ENCODE assay signal across 24 cellular contexts in the genomic region with DNA sequence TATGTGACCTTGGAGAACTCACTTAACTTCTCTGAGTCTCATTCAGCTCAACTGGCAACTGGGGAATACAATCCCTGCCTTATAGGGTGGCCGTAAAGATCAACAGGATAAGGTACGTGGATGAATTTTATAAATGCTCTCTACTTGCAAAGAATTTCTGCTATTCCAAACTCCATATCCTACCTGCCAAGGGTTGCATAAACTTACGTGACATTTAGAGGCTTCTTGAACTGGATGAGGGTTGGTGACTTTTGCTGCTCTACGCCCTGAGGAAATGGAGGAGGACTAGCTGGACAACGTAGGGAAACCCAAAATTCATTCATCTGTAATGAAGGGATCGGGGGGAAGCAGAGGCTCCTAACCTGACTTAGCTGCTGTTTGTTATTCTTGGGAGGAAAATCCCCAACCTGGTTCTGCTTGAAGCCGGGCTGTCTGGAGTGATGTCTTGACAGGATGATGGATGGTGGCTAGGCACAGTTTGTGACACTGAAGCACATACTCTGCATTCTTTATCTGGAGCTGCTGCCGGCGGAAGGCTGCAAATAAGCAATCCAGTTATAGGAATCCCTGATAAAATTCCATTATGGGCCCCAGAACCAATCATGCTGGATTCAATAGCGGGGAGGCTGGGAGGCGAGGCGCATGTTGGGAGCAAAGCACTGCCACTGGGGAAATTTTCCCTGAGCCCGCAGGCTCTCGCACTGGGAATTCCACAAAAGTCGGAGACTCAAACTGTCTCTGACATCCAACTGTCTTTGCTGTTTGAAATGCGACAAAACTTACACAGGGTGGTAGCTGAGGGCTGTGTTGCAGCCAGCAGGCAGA.
DNase-seq lines count a peak whose midpoint lies in the region; TF ChIP-seq lines count a peak whose summit lies in the region.
"Had no signal": no experiment of that assay in that cellular context is flagged by ENCODE, and none has a peak within 500 bp of the region (broad histone marks: within the 10 kb centered on the region; RNA-seq: fewer than 3 reads in every experiment).

No MANE protein-coding gene starts in this region.

- H3K27me3 ChIP-seq in cardiac muscle cell (no peaks in the 10 kb centered on the region), endodermal cell (ENCODE audit: control insufficient read depth, insufficient read depth, low read length, poor library complexity, severe bottlenecking) (no peaks in the 10 kb centered on the region), neural cell (ENCODE audit: insufficient read depth, low read depth, low read length) (no peaks in the 10 kb centered on the region), ascending aorta (no peaks in the 10 kb centered on the region)

- 77 to 91% methylated on average over 12 to 16 of the region's 16 CpGs for WGBS in endodermal cell (ENCODE audit: insufficient coverage in 1 of 2, insufficient read length in 1 of 2), 2 experiments

- H3K9me3 ChIP-seq in cardiac muscle cell (ENCODE audit: low read depth) (no peaks in the 10 kb centered on the region), endodermal cell (ENCODE audit: control insufficient read depth, low read length) (no peaks in the 10 kb centered on the region), neural cell (ENCODE audit: low read length) (no peaks in the 10 kb centered on the region), ascending aorta (no peaks in the 10 kb centered on the region)
- H3K9me3 ChIP-seq: BE2C, SJSA1 had no signal

- DNase-seq in cardiac muscle cell (ENCODE audit: low read depth in 1 of 2, low spot score in 1 of 2) (peak in 1 of 2 donors; percentile 69), cardiac septum (ENCODE audit: low spot score) (no peak), endodermal cell (no peak), ascending aorta (ENCODE audit: low spot score in 2 of 2) (no peak), medulla oblongata (ENCODE audit: extremely low spot score) (no peak)
- no peak for DNase-seq in stimulated activated CD8-positive, alpha-beta memory T cell treated with anti-CD3 and anti-CD28 coated beads, Interleukin-4, amount 100 ng/mL, for 48 hours
- DNase-seq: 8988T; ACHN; BE2C; CD4-positive, CD25-positive, alpha-beta regulatory T cell; EL; GF-D8; H7; KBM-7; NCI-H1105 treated with DMSO at 0.1 percent for 48 hours; NCI-H146; NCI-H1930; NCI-H2107; NCI-H524; NCI-H748 treated with DMSO at 0.1 percent for 48 hours; NK-92 treated with Interleukin-12 subunit alpha and Interleukin-12 subunit beta, amount 100 ng/mL, for 24 hours; PC-3 had no signal

- H3K79me2 ChIP-seq in neural cell (replicated peaks; ENCODE audit: insufficient read depth, low read length) = no peaks in the 10 kb centered on the region

- no peak overlapping the region for H3K9ac ChIP-seq in endodermal cell (ENCODE audit: extremely low read depth, low read length, poor library complexity, severe bottlenecking)
- no peak overlapping the region for H3K9ac ChIP-seq in neural cell (ENCODE audit: low read length)

- peaks cover 11% of the 10 kb centered on the region for H3K4me1 ChIP-seq in cardiac muscle cell (ENCODE audit: low read depth)
- no peaks in the 10 kb centered on the region for H3K4me1 ChIP-seq in endodermal cell (ENCODE audit: control insufficient read depth, insufficient read depth, low read length)
- H3K4me1 ChIP-seq in ascending aorta = no peaks in the 10 kb centered on the region
- H3K4me1 ChIP-seq: BE2C, SJSA1 had no signal

- H3K4me3 ChIP-seq in cardiac muscle cell = no peak overlapping the region
- H3K4me3 ChIP-seq in endodermal cell (ENCODE audit: low read length) = no peak overlapping the region
- H3K4me3 ChIP-seq in neural cell (ENCODE audit: low read length) = no peak overlapping the region
- no peak overlapping the region for H3K4me3 ChIP-seq in ascending aorta
- H3K4me3 ChIP-seq: SJSA1 had no signal

- intact Hi-C loops in cardiac septum (cut with DNase I) = no loop called here
- intact Hi-C loops in ascending aorta (cut with DNase I) = no loop called here

- H3K27me3 Mint-ChIP-seq in endodermal cell (ENCODE audit: insufficient read depth) = peaks cover 39% of the 10 kb centered on the region
- H3K27me3 Mint-ChIP-seq: CD4-positive, CD25-positive, alpha-beta regulatory T cell had no signal

- no peak overlapping the region for H3K4me3 Mint-ChIP-seq in endodermal cell
- H3K4me3 Mint-ChIP-seq: CD4-positive, CD25-positive, alpha-beta regulatory T cell had no signal

- TF ChIP-seq CTCF in cardiac muscle cell (IDR thresholded peaks at IDR 0.05; ENCODE audit: low read depth, low read length) (no peak), endodermal cell (conservative IDR thresholded peaks at IDR 0.05) (no peak), neural cell (IDR thresholded peaks at IDR 0.05; ENCODE audit: poor library complexity, severe bottlenecking) (no peak), ascending aorta (IDR thresholded peaks at IDR 0.05) (no peak)

- H3K36me3 ChIP-seq in cardiac muscle cell (no peaks in the 10 kb centered on the region), endodermal cell (ENCODE audit: control insufficient read depth, insufficient read depth, low read length) (no peaks in the 10 kb centered on the region), neural cell (ENCODE audit: insufficient read depth, low read length) (no peaks in the 10 kb centered on the region), ascending aorta (no peaks in the 10 kb centered on the region)
- H3K36me3 ChIP-seq: BE2C, SJSA1 had no signal

- no peak overlapping the region for H3K27ac Mint-ChIP-seq in endodermal cell

- H3K4me1 Mint-ChIP-seq in endodermal cell = no peaks in the 10 kb centered on the region

- H4K20me1 ChIP-seq in neural cell (ENCODE audit: insufficient read depth) = no peaks in the 10 kb centered on the region

- peak; percentile 39 for TF ChIP-seq EP300 in neural cell (conservative IDR thresholded peaks at IDR 0.05; ENCODE audit: poor library complexity, severe bottlenecking)

- no peak overlapping the region for H2AFZ ChIP-seq in neural cell (ENCODE audit: low read depth, low read length)

- H3K9me3 Mint-ChIP-seq in endodermal cell = no peaks in the 10 kb centered on the region
- H3K9me3 Mint-ChIP-seq: CD4-positive, CD25-positive, alpha-beta regulatory T cell had no signal

- H3K27ac ChIP-seq in cardiac muscle cell (peak overlapping the region; percentile 49), endodermal cell (ENCODE audit: low read depth, low read length) (peak overlapping the region; percentile 4), neural cell (ENCODE audit: low read length) (peak overlapping the region; percentile 11), ascending aorta (no peak overlapping the region)
- H3K27ac ChIP-seq: SJSA1 had no signal

- no peak overlapping the region for H3K4me2 ChIP-seq in neural cell (ENCODE audit: low read length)

- no peaks in the 10 kb centered on the region for H3K36me3 Mint-ChIP-seq in endodermal cell (ENCODE audit: low read depth)
- H3K36me3 Mint-ChIP-seq: CD4-positive, CD25-positive, alpha-beta regulatory T cell had no signal

- no peaks in the 10 kb centered on the region for H3F3A ChIP-seq in neural cell (ENCODE audit: insufficient read depth, low read length, poor library complexity, severe bottlenecking)

- H3K9me2 ChIP-seq in neural cell (ENCODE audit: insufficient read depth, low read length) = no peaks in the 10 kb centered on the region

- TF ChIP-seq RAD21 in neural cell (conservative IDR thresholded peaks at IDR 0.05) = no peak

TF ChIP-seq in neural cell, 6 proteins besides CTCF, POLR2A, EP300 and RAD21:
- TF ChIP-seq, protein P1, sequence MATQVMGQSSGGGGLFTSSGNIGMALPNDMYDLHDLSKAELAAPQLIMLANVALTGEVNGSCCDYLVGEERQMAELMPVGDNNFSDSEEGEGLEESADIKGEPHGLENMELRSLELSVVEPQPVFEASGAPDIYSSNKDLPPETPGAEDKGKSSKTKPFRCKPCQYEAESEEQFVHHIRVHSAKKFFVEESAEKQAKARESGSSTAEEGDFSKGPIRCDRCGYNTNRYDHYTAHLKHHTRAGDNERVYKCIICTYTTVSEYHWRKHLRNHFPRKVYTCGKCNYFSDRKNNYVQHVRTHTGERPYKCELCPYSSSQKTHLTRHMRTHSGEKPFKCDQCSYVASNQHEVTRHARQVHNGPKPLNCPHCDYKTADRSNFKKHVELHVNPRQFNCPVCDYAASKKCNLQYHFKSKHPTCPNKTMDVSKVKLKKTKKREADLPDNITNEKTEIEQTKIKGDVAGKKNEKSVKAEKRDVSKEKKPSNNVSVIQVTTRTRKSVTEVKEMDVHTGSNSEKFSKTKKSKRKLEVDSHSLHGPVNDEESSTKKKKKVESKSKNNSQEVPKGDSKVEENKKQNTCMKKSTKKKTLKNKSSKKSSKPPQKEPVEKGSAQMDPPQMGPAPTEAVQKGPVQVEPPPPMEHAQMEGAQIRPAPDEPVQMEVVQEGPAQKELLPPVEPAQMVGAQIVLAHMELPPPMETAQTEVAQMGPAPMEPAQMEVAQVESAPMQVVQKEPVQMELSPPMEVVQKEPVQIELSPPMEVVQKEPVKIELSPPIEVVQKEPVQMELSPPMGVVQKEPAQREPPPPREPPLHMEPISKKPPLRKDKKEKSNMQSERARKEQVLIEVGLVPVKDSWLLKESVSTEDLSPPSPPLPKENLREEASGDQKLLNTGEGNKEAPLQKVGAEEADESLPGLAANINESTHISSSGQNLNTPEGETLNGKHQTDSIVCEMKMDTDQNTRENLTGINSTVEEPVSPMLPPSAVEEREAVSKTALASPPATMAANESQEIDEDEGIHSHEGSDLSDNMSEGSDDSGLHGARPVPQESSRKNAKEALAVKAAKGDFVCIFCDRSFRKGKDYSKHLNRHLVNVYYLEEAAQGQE (IDR thresholded peaks at IDR 0.05; ENCODE audit: borderline replicate concordance) = peak; percentile 96
- no peak for TF ChIP-seq POLR2AphosphoS5 (IDR thresholded peaks at IDR 0.05)
- no peak for TF ChIP-seq EZH2 (IDR thresholded peaks at IDR 0.05; ENCODE audit: borderline replicate concordance, insufficient read depth, low read length, poor library complexity, severe bottlenecking)
TF ChIP-seq in neural cell: peak in this region for 1.

Comparison
In these comparisons a context has a peak if more than half of its experiments do, and no peak if none do; other contexts are left out.
1. H3K27ac ChIP-seq: peak in cardiac muscle cell (single experiment), endodermal cell (single experiment) and neural cell (single experiment); none in ascending aorta (0 of 2).